In genomic region chr1:40692429-40692905, GRCh38 we compare ENCODE assay signal across 8 cellular contexts. TPM values are rescaled to one million over a fixed set of nuclear protein-coding genes. Genes with fewer than 3 reads are reported as not detected.
DNase-seq lines count a peak whose midpoint lies in the region; ATAC-seq and TF ChIP-seq lines count a peak whose summit lies in the region.

No MANE protein-coding gene starts in this region.

- no peaks in the 10 kb centered on the region for H3K27me3 Mint-ChIP-seq in Calu3 (ENCODE audit: unreplicated experiment)
- no peaks in the 10 kb centered on the region for H3K27me3 Mint-ChIP-seq in activated B cell treated with CpG ODN at 0.5 μM for 24 hours

- H3K4me1 Mint-ChIP-seq in Calu3 (ENCODE audit: low read depth, unreplicated experiment) (peaks cover 38% of the 10 kb centered on the region), activated B cell treated with CpG ODN at 0.5 μM for 24 hours (peaks cover 77% of the 10 kb centered on the region)

- H3K9me3 Mint-ChIP-seq in Calu3 (ENCODE audit: low read depth, unreplicated experiment): no peaks in the 10 kb centered on the region
- no peaks in the 10 kb centered on the region for H3K9me3 Mint-ChIP-seq in activated B cell treated with CpG ODN at 0.5 μM for 24 hours

- TF ChIP-seq CTCF in Calu3 (IDR thresholded peaks at IDR 0.05; ENCODE audit: unreplicated experiment) (no peak), activated B cell treated with CpG ODN at 0.5 μM for 24 hours (IDR thresholded peaks at IDR 0.05) (no peak)

- no peak for DNase-seq in Calu3
- no peak for DNase-seq in activated B cell treated with CpG ODN at 0.5 μM for 24 hours
- DNase-seq in left cardiac atrium: no peak
- DNase-seq in pons (ENCODE audit: low spot score): peak; percentile 72
- DNase-seq in NCI-H774 (lab: John Stamatoyannopoulos, UW): no peak
- no peak for DNase-seq in stimulated activated CD4-positive, alpha-beta T cell treated with anti-CD3 and anti-CD28 coated beads, Interleukin-4, amount 100 ng/mL, for 24 hours

- H3K27ac Mint-ChIP-seq in Calu3 (ENCODE audit: unreplicated experiment): peak overlapping the region; percentile 92
- H3K27ac Mint-ChIP-seq in activated B cell treated with CpG ODN at 0.5 μM for 24 hours: peak overlapping the region; percentile 94

- ATAC-seq in HG02884 (IDR thresholded peaks at IDR 0.05; ENCODE audit: unreplicated experiment): peak; percentile 5
- ATAC-seq in activated B cell treated with CpG ODN at 0.5 μM for 24 hours (ENCODE audit: low read depth): no peak
- ATAC-seq in left cardiac atrium: peak; percentile 2 to 5
- no peak for ATAC-seq in HG03442 (IDR thresholded peaks at IDR 0.05; ENCODE audit: unreplicated experiment)

- H3K36me3 Mint-ChIP-seq in Calu3 (ENCODE audit: insufficient read depth, unreplicated experiment): peaks cover 22% of the 10 kb centered on the region
- H3K36me3 Mint-ChIP-seq in activated B cell treated with CpG ODN at 0.5 μM for 24 hours (ENCODE audit: low read depth): peaks cover 38% of the 10 kb centered on the region

- intact Hi-C loops in Calu3 (cut with micrococcal nuclease; ENCODE audit: unreplicated experiment) (no loop called here), activated B cell treated with CpG ODN at 0.5 μM for 24 hours (cut with micrococcal nuclease) (loop anchor here (1.0 to 10.0 kb wide), 7 partner anchors 17 to 1032 kb away; partner anchors contain the start of genes COL9A2, ZFP69 and ZNF684), left cardiac atrium (cut with DNase I) (no loop called here)

- H3K4me3 Mint-ChIP-seq in Calu3 (ENCODE audit: low read depth, unreplicated experiment) (peak overlapping the region; percentile 99), activated B cell treated with CpG ODN at 0.5 μM for 24 hours (peak overlapping the region; percentile 94)

- no TSS peak for BruUV-seq in Calu3 (replicated peaks; lab: Mats Ljungman, UMichigan)

- CTCF ChIA-PET in Calu3 (lab: Charles Lee): interaction anchor here (1.6 to 3.0 kb wide), 4 partner anchors 11 to 82 kb away, joined by 5 to 16 read pairs (median 6); no protein-coding TSS in a partner anchor
- CTCF ChIA-PET in activated B cell treated with CpG ODN at 0.5 μM for 24 hours (lab: Charles Lee): interaction anchor here (1.5 to 4.1 kb wide), 3 partner anchors 19 to 82 kb away, joined by 4 to 17 read pairs (median 4); no protein-coding TSS in a partner anchor

- POLR2A ChIA-PET in activated B cell treated with CpG ODN at 0.5 μM for 24 hours (lab: Charles Lee): interaction anchor here (0.7 to 8.6 kb wide), 24 partner anchors 14 to 1139 kb away, joined by 3 to 306 read pairs (median 8); partner anchors contain the start of genes CAP1, CITED4, RIMS3 and SMAP2

RNA-seq across cellular contexts. Expression of gene NFYC, which starts 1.0 kb away (rescaled TPM):
- total RNA-seq in Calu3 (2022) (65.5 and 66.0 TPM in 2 replicates), activated B cell treated with CpG ODN at 0.5 μM for 24 hours (68.7 and 76.0 TPM in 2 replicates), left cardiac atrium (10 to 100 TPM; 60.1 to 71.1 TPM)

RNA-seq across cellular contexts. Expression of gene RIMS3, which starts 27.0 kb away (rescaled TPM):
- 0.81 and 1.3 TPM in 2 replicates for total RNA-seq in Calu3 (2022)
- total RNA-seq in activated B cell treated with CpG ODN at 0.5 μM for 24 hours: 5.5 and 6.2 TPM in 2 replicates
- total RNA-seq in left cardiac atrium: 1 to 10 TPM; 2.9 to 3.6 TPM

Comparison
In these comparisons a context has a peak if more than half of its experiments do, and no peak if none do; other contexts are left out.
1. ATAC-seq: peak in HG02884 (single experiment) and left cardiac atrium (2 of 2); none in activated B cell treated with CpG ODN at 0.5 μM for 24 hours (single experiment) and HG03442 (single experiment).